In the genomic region with DNA sequence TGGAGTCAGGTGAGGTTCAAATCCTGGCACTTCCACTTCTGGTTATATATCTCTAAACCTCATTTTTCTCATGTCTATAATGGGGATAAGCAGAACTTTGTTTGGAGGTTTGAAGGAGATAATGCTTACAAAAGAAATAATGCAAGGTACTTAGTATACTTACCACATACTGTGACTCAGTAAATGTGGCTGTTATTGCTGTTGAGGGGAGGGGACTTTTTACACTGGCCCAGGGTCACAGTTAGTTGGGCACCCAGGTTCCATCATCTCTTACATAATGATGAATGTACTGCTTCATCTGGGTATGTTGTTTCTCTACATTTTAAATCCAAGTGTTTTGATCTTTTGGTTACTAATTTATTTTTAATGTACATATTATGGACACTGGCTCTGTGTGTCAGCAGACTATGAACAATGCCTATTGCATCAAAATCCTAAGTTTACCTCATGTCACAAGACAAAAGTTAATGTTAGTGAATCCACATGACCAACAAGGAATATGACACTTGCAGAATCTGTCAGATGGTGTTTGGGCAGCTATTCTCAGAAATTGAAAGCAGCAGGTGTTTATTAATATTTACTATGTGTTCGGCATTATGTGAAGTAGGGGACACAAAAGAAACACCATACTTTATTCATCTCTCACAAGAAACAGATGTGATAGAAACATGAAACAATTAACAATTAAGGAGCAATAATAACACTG, we compare ENCODE assay signal across 26 cellular contexts.
DNase-seq lines count a peak whose midpoint lies in the region; ATAC-seq and TF ChIP-seq lines count a peak whose summit lies in the region.
"Had no signal": no experiment of that assay in that cellular context is flagged by ENCODE, and none has a peak within 500 bp of the region (broad histone marks: within the 10 kb centered on the region; RNA-seq: fewer than 3 reads in every experiment).

No MANE protein-coding gene starts in this region.

- TF ChIP-seq POLR2A in IMR-90 (IDR thresholded peaks at IDR 0.05; ENCODE audit: low read depth, low read length), result no peak

- no peak overlapping the region for H3K4me2 ChIP-seq in IMR-90 (ENCODE audit: low read depth, low read length)

- H3K23ac ChIP-seq in IMR-90 (ENCODE audit: low read depth, low read length), result no peak overlapping the region

- H3K4me1 ChIP-seq in IMR-90 (ENCODE audit: control insufficient read depth, insufficient read depth, low read length), result peaks cover 11% of the 10 kb centered on the region
- H3K4me1 ChIP-seq: ascending aorta, upper lobe of left lung had no signal

- H3K18ac ChIP-seq in IMR-90 (ENCODE audit: low read depth, low read length), result no peak overlapping the region

- peaks cover 7% of the 10 kb centered on the region for H3K36me3 ChIP-seq in IMR-90 (ENCODE audit: control insufficient read depth, insufficient read depth, low read length)
- H3K36me3 ChIP-seq in WERI-Rb-1, result no peaks in the 10 kb centered on the region; the same call in 1 of the 2 replicates
- H3K36me3 ChIP-seq: ovary had no signal

- no peaks in the 10 kb centered on the region for H3K9me3 Mint-ChIP-seq in activated T-helper 17 cell treated with anti-CD3 and anti-CD28 coated beads, Interleukin-2, amount 50 U/mL, for 72 hours
- H3K9me3 Mint-ChIP-seq in nephron, result peaks cover 8% of the 10 kb centered on the region
- H3K9me3 Mint-ChIP-seq: activated CD8-positive, alpha-beta T cell treated with anti-CD3 and anti-CD28 coated beads for 36 hours; activated naive CD8-positive, alpha-beta T cell treated with anti-CD3 and anti-CD28 coated beads for 36 hours; nephron progenitor cell had no signal

- H3K27ac Mint-ChIP-seq in activated T-helper 17 cell treated with anti-CD3 and anti-CD28 coated beads, Interleukin-2, amount 50 U/mL, for 72 hours, result no peak overlapping the region
- peak overlapping the region; percentile 35 to 65 (median 57) for H3K27ac Mint-ChIP-seq in nephron
- H3K27ac Mint-ChIP-seq: activated CD8-positive, alpha-beta T cell treated with anti-CD3 and anti-CD28 coated beads for 36 hours; activated naive CD8-positive, alpha-beta T cell treated with anti-CD3 and anti-CD28 coated beads for 36 hours; nephron progenitor cell had no signal

- H3K4me3 Mint-ChIP-seq in activated T-helper 17 cell treated with anti-CD3 and anti-CD28 coated beads, Interleukin-2, amount 50 U/mL, for 72 hours, result no peak overlapping the region
- H3K4me3 Mint-ChIP-seq in nephron, result peak overlapping the region in 1 of 3 experiments; percentile 3
- H3K4me3 Mint-ChIP-seq: activated CD8-positive, alpha-beta T cell treated with anti-CD3 and anti-CD28 coated beads for 36 hours; activated naive CD8-positive, alpha-beta T cell treated with anti-CD3 and anti-CD28 coated beads for 36 hours; nephron progenitor cell had no signal

- H3K27me3 ChIP-seq in IMR-90 (ENCODE audit: control insufficient read depth, insufficient read depth, low read length), result no peaks in the 10 kb centered on the region
- no peaks in the 10 kb centered on the region for H3K27me3 ChIP-seq in WERI-Rb-1 (ENCODE audit: insufficient read depth, low read depth, severe bottlenecking)
- H3K27me3 ChIP-seq: ascending aorta, ovary, upper lobe of left lung had no signal

- dilution Hi-C loops in IMR-90 (cut with HindIII; ENCODE audit: low sequenced_read_pairs, unreplicated experiment), result no loop called here

- no CpG with 5 or more reads among the region's 1 CpG for WGBS in IMR-90 (ENCODE audit: extremely low coverage in 2 of 2, insufficient read length in 1 of 2), 2 experiments

- H4K20me1 ChIP-seq in IMR-90 (ENCODE audit: insufficient read depth, low read length), result no peaks in the 10 kb centered on the region

- H2AK9ac ChIP-seq in IMR-90 (replicated peaks; ENCODE audit: low read depth, low read length, poor library complexity), result no peak overlapping the region

- no peak for TF ChIP-seq RAD21 in IMR-90 (IDR thresholded peaks at IDR 0.05; ENCODE audit: low read length)

- H3K9me1 ChIP-seq in IMR-90 (ENCODE audit: insufficient read depth, low read length), result no peaks in the 10 kb centered on the region; the same call in 1 of the 2 replicates

- CTCF ChIA-PET in IMR-90 (lab: Yijun Ruan, JAX), result interaction anchor here (1.0 kb wide), 1 partner anchor 44 kb away, joined by 3 read pairs; no protein-coding TSS in a partner anchor

- no peak overlapping the region for H4K8ac ChIP-seq in IMR-90 (ENCODE audit: low read depth in 2 of 2, low read length in 2 of 2)

- TF ChIP-seq CTCF in IMR-90 (conservative IDR thresholded peaks at IDR 0.05; ENCODE audit: low read depth, low read length), result no peak
- TF ChIP-seq CTCF in nephron (IDR thresholded peaks at IDR 0.05; ENCODE audit: unreplicated experiment in 3 of 3), result no peak
- no peak for TF ChIP-seq CTCF in WERI-Rb-1 (IDR thresholded peaks at IDR 0.05; ENCODE audit: low read depth, low read length)

- H3K4ac ChIP-seq in IMR-90 (ENCODE audit: low read depth, low read length), result no peak overlapping the region

- H3K14ac ChIP-seq in IMR-90 (replicated peaks; ENCODE audit: low read depth, low read length), result no peak overlapping the region

- no peak overlapping the region for H2BK120ac ChIP-seq in IMR-90 (ENCODE audit: low read depth, low read length)

- H3K4me3 ChIP-seq in IMR-90 (ENCODE audit: insufficient read depth, low read depth, low read length), result no peak overlapping the region
- H3K4me3 ChIP-seq in WERI-Rb-1 (ENCODE audit: low read depth, low read length), result no peak overlapping the region
- H3K4me3 ChIP-seq: ascending aorta, ovary, upper lobe of left lung had no signal

- peak overlapping the region; percentile 27; the same call in 1 of the 2 replicates for H2BK20ac ChIP-seq in IMR-90 (ENCODE audit: low read depth, low read length)

- no peaks in the 10 kb centered on the region for H3K9me3 ChIP-seq in IMR-90 (ENCODE audit: control insufficient read depth, insufficient read depth, low read length)
- H3K9me3 ChIP-seq in WERI-Rb-1 (ENCODE audit: severe bottlenecking), result no peaks in the 10 kb centered on the region
- H3K9me3 ChIP-seq: ascending aorta, ovary, upper lobe of left lung had no signal

- no TSS peak for BruUV-seq in IMR-90 (replicated peaks; lab: Mats Ljungman, UMichigan)

- in situ Hi-C loops in IMR-90 (cut with MboI; ENCODE audit: low sequenced_read_pairs), result no loop called here

- H4K5ac ChIP-seq in IMR-90 (ENCODE audit: low read depth, low read length), result peak overlapping the region; percentile 68; the same call in 1 of the 2 replicates

- no peak overlapping the region for H3K9ac ChIP-seq in IMR-90 (ENCODE audit: low read depth, low read length)

- POLR2A ChIA-PET in IMR-90 (lab: Charles Lee; ENCODE audit: unreplicated experiment), result no interaction called here

- H3K27me3 Mint-ChIP-seq in activated T-helper 17 cell treated with anti-CD3 and anti-CD28 coated beads, Interleukin-2, amount 50 U/mL, for 72 hours, result no peaks in the 10 kb centered on the region
- no peaks in the 10 kb centered on the region for H3K27me3 Mint-ChIP-seq in nephron (ENCODE audit: low read depth)
- H3K27me3 Mint-ChIP-seq: activated CD8-positive, alpha-beta T cell treated with anti-CD3 and anti-CD28 coated beads for 36 hours; activated naive CD8-positive, alpha-beta T cell treated with anti-CD3 and anti-CD28 coated beads for 36 hours had no signal

- H3K27ac ChIP-seq in IMR-90 (ENCODE audit: insufficient read depth, low read length), result no peak overlapping the region
- H3K27ac ChIP-seq in WERI-Rb-1, result no peak overlapping the region
- H3K27ac ChIP-seq: ascending aorta, ovary, upper lobe of left lung had no signal

- H2AK5ac ChIP-seq in IMR-90 (ENCODE audit: low read depth, low read length), result no peak overlapping the region

- no peak overlapping the region for H3K56ac ChIP-seq in IMR-90 (ENCODE audit: extremely low read depth, insufficient read depth, low read length)

- no peak overlapping the region for H2BK5ac ChIP-seq in IMR-90 (ENCODE audit: low read depth, low read length, poor library complexity, severe bottlenecking)

- H3K79me1 ChIP-seq in IMR-90 (ENCODE audit: low read depth in 1 of 2, low read length in 2 of 2), result peaks cover 0 to 4% of the 10 kb centered on the region in 2 experiments; a peak in 1 of 4 replicates

- H2AFZ ChIP-seq in IMR-90 (replicated peaks; ENCODE audit: low read length, poor library complexity), result no peak overlapping the region

- DNase-seq in IMR-90 (no peak), WERI-Rb-1 (no peak)
- no peak for DNase-seq in activated CD8-positive, alpha-beta memory T cell treated with anti-CD3 and anti-CD28 coated beads for 24 hours
- DNase-seq: activated CD8-positive, alpha-beta T cell treated with anti-CD3 and anti-CD28 coated beads for 36 hours; activated effector memory CD4-positive, alpha-beta T cell treated with anti-CD3 and anti-CD28 coated beads, Interleukin-2, amount 50 U/mL, for 16 hours; activated naive CD8-positive, alpha-beta T cell treated with anti-CD3 and anti-CD28 coated beads for 36 hours; C1 segment of cervical spinal cord; COR-L47; dermis blood vessel endothelial cell; DMS79 treated with DMSO at 0.1 percent for 48 hours; GF-D8; midbrain; NCI-H187; NCI-H526; nephron progenitor cell; ovary; RPMI8226; stimulated activated CD4-positive, alpha-beta T cell treated with anti-CD3 and anti-CD28 coated beads, Interleukin-2, amount 100 ng/mL, for 48 hours; substantia nigra; upper lobe of left lung had no signal

- no peak overlapping the region; the same call in 2 of the 3 replicates for H2BK15ac ChIP-seq in IMR-90 (ENCODE audit: low read depth, low read length)

- ATAC-seq in GM18907 (IDR thresholded peaks at IDR 0.05; ENCODE audit: unreplicated experiment), result peak; percentile 66
- no peak for ATAC-seq in IMR-90 (ENCODE audit: low read depth)
- ATAC-seq in activated T-helper 17 cell treated with anti-CD3 and anti-CD28 coated beads, Interleukin-2, amount 50 U/mL, for 72 hours (replicated peaks), result peak; percentile 62
- ATAC-seq in GM18519 (IDR thresholded peaks at IDR 0.05; ENCODE audit: low FRiP score, unreplicated experiment), result no peak
- ATAC-seq: activated CD8-positive, alpha-beta T cell treated with anti-CD3 and anti-CD28 coated beads for 36 hours; HCT116 had no signal

- peaks cover 48% of the 10 kb centered on the region for H3K36me3 Mint-ChIP-seq in activated T-helper 17 cell treated with anti-CD3 and anti-CD28 coated beads, Interleukin-2, amount 50 U/mL, for 72 hours (ENCODE audit: low read depth)
- peaks cover 57% of the 10 kb centered on the region for H3K36me3 Mint-ChIP-seq in nephron (ENCODE audit: low read depth)

- intact Hi-C loops in IMR-90 (cut with micrococcal nuclease), result no loop called here

- H4K91ac ChIP-seq in IMR-90 (ENCODE audit: insufficient read depth, low read depth, low read length), result no peak overlapping the region

- peaks cover 3% of the 10 kb centered on the region for H3K4me1 Mint-ChIP-seq in activated T-helper 17 cell treated with anti-CD3 and anti-CD28 coated beads, Interleukin-2, amount 50 U/mL, for 72 hours
- H3K4me1 Mint-ChIP-seq in nephron, result peaks cover 34% of the 10 kb centered on the region
- H3K4me1 Mint-ChIP-seq: activated naive CD8-positive, alpha-beta T cell treated with anti-CD3 and anti-CD28 coated beads for 36 hours; nephron progenitor cell had no signal

TF ChIP-seq in IMR-90, 13 proteins besides CTCF, POLR2A, EP300 and RAD21 (continues in another document):
- TF ChIP-seq BHLHE40 (IDR thresholded peaks at IDR 0.05; ENCODE audit: low read depth, low read length), result no peak

Comparison
In these comparisons a context has a peak if more than half of its experiments do, and no peak if none do; other contexts are left out.
1. ATAC-seq: peak in GM18907 (single experiment) and activated T-helper 17 cell treated with anti-CD3 and anti-CD28 coated beads, Interleukin-2, amount 50 U/mL, for 72 hours (single experiment); none in IMR-90 (single experiment) and GM18519 (single experiment).